27 cellular contexts compared by ENCODE assay signal in genomic region chr5:3304346-3304745, GRCh38.
"Had no signal": no experiment of that assay in that cellular context is flagged by ENCODE, and none has a peak within 500 bp of the region (broad histone marks: within the 10 kb centered on the region; RNA-seq: fewer than 3 reads in every experiment).

No MANE protein-coding gene starts in this region.

- DNase-seq: activated CD4-positive, alpha-beta T cell treated with anti-CD3 and anti-CD28 coated beads for 1 hour; activated CD4-positive, alpha-beta T cell treated with anti-CD3 and anti-CD28 coated beads for 4 hours; activated CD4-positive, alpha-beta T cell treated with anti-CD3 and anti-CD28 coated beads, Interleukin-2, amount 10 ng/mL, durations not matched to agents 7 days and 5 days; activated CD4-positive, alpha-beta T cell treated with anti-CD3 and anti-CD28 coated beads, Interleukin-2, amount 50 U/mL, for 48 hours; activated CD8-positive, alpha-beta memory T cell treated with anti-CD3 and anti-CD28 coated beads for 24 hours; activated CD8-positive, alpha-beta memory T cell treated with anti-CD3 and anti-CD28 coated beads, Interleukin-2, amount 50 U/mL, for 4 hours; activated CD8-positive, alpha-beta T cell treated with anti-CD3 and anti-CD28 coated beads for 36 hours; activated gamma-delta T cell treated with Interleukin-2 at 50 U/mL for 16 hours; activated naive CD4-positive, alpha-beta T cell treated with anti-CD3 and anti-CD28 coated beads, Interleukin-2, amount 50 U/mL, for 16 hours; activated naive CD4-positive, alpha-beta T cell treated with Interleukin-2 at 50 U/mL for 16 hours; activated T-cell treated with anti-CD3 and anti-CD28 coated beads, Interleukin-2, amount 50 U/mL, for 1 hour; activated T-cell treated with anti-CD3 and anti-CD28 coated beads, Interleukin-2, amount 50 U/mL, for 48 hours; amygdala; aorta; central memory CD4-positive, alpha-beta T cell; cerebellar nuclear complex; colonic mucosa; effector CD8-positive, alpha-beta T cell; esophagus squamous epithelium; foreskin melanocyte; T-helper 2 cell had no signal

- H3K36me3 ChIP-seq: breast epithelium, cardiac muscle cell, colonic mucosa, esophagus squamous epithelium, gastroesophageal sphincter had no signal

- H3K27me3 Mint-ChIP-seq: activated CD4-positive, alpha-beta T cell treated with anti-CD3 and anti-CD28 coated beads, Interleukin-2, amount 10 ng/mL, durations not matched to agents 7 days and 5 days; activated CD8-positive, alpha-beta T cell treated with anti-CD3 and anti-CD28 coated beads for 36 hours had no signal

- H3K27me3 ChIP-seq: breast epithelium, cardiac muscle cell, colonic mucosa had no signal

- H3K36me3 Mint-ChIP-seq: activated naive CD8-positive, alpha-beta T cell; brain had no signal

- H3K4me1 Mint-ChIP-seq: activated CD4-positive, alpha-beta T cell treated with anti-CD3 and anti-CD28 coated beads, Interleukin-2, amount 10 ng/mL, durations not matched to agents 7 days and 5 days had no signal

- H3K4me1 ChIP-seq: breast epithelium, colonic mucosa, esophagus squamous epithelium, gastroesophageal sphincter had no signal

- ATAC-seq: activated CD8-positive, alpha-beta T cell treated with anti-CD3 and anti-CD28 coated beads for 36 hours; gastroesophageal sphincter had no signal

- H3K27ac Mint-ChIP-seq: activated CD4-positive, alpha-beta T cell treated with anti-CD3 and anti-CD28 coated beads, Interleukin-2, amount 10 ng/mL, durations not matched to agents 7 days and 5 days; activated CD8-positive, alpha-beta T cell treated with anti-CD3 and anti-CD28 coated beads for 36 hours; activated naive CD8-positive, alpha-beta T cell had no signal

- H3K27ac ChIP-seq: breast epithelium, cardiac muscle cell, colonic mucosa, epithelial cell of prostate, esophagus squamous epithelium, gastroesophageal sphincter had no signal

- H3K4me3 ChIP-seq: breast epithelium, cardiac muscle cell, colonic mucosa, esophagus squamous epithelium, gastroesophageal sphincter had no signal

- H3K9me3 ChIP-seq: breast epithelium, colonic mucosa, esophagus squamous epithelium, gastroesophageal sphincter had no signal

- H3K4me3 Mint-ChIP-seq: activated CD4-positive, alpha-beta T cell treated with anti-CD3 and anti-CD28 coated beads, Interleukin-2, amount 10 ng/mL, durations not matched to agents 7 days and 5 days; activated CD8-positive, alpha-beta T cell treated with anti-CD3 and anti-CD28 coated beads for 36 hours; activated naive CD8-positive, alpha-beta T cell; brain had no signal
